ENCODE assay signal across 9 cellular contexts in the genomic region with DNA sequence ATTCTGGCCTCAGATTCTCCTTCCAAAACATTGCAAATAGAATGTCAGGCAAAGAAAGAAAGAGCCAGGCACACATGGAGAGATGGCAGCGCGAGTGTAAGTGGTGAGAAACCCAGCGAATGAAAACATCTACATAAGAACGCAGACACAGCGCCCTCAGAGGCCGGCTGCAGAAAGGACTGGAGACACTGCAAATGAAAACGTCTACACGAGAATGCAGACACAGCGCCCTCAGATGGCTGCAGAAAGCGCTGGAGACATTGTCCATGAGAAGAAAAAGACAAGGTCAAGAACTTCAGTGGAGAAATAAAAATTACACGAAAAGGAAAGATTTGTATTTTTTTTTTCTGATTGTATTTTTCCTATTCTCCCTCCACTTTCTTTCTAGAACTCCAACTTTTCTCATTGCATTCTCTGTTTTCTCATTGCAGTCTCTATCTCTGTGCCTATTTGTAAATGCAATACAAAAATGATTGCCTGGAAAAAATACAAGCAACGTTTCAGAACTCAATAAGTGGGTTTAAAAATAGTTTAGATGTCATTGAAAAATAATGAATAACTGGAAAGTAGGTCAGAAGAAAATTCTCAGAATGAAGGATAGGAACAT.
DNase-seq lines count a peak whose midpoint lies in the region; ATAC-seq and TF ChIP-seq lines count a peak whose summit lies in the region.
"Had no signal": no experiment of that assay in that cellular context is flagged by ENCODE, and none has a peak within 500 bp of the region (broad histone marks: within the 10 kb centered on the region; RNA-seq: fewer than 3 reads in every experiment).

No MANE protein-coding gene starts in this region.

- H3F3A ChIP-seq in OCI-LY1 (ENCODE audit: insufficient read depth, low read length), result no peaks in the 10 kb centered on the region

- peak; percentile 67 for ATAC-seq in GM21423 (IDR thresholded peaks at IDR 0.05; ENCODE audit: unreplicated experiment)
- peak; percentile 76 for ATAC-seq in esophagus mucosa
- peak; percentile 76 to 87 for ATAC-seq in naive thymus-derived CD8-positive, alpha-beta T cell
- ATAC-seq in stimulated activated naive B cell treated with anti-CD40 and anti-IgM and Interleukin-4, amounts not matched to agents 10 μg/mL and 1 μg/mL and 100 μg/mL, for 72 hours (replicated peaks), result peak; percentile 88 to 89

- no peaks in the 10 kb centered on the region for H3K36me3 Mint-ChIP-seq in naive thymus-derived CD8-positive, alpha-beta T cell
- H3K36me3 Mint-ChIP-seq in stimulated activated naive B cell treated with anti-CD40 and anti-IgM and Interleukin-4, amounts not matched to agents 10 μg/mL and 1 μg/mL and 100 μg/mL, for 72 hours, result no peaks in the 10 kb centered on the region
- H3K36me3 Mint-ChIP-seq: activated naive CD4-positive, alpha-beta T cell treated with anti-CD3 and anti-CD28 coated beads, Interleukin-2, amount 50 U/mL, for 24 hours had no signal

- H3K4me3 ChIP-seq in OCI-LY1 (ENCODE audit: low read depth, low read length, poor library complexity, severe bottlenecking), result no peak overlapping the region

- no peak overlapping the region for H2AFZ ChIP-seq in OCI-LY1 (ENCODE audit: low read length)

- TF ChIP-seq CTCF in OCI-LY1 (IDR thresholded peaks at IDR 0.05; ENCODE audit: low read length), result peak; percentile 99

- H3K4me1 Mint-ChIP-seq in naive thymus-derived CD8-positive, alpha-beta T cell, result peaks cover 0 to 14% (median 8%) of the 10 kb centered on the region in 4 donors
- H3K4me1 Mint-ChIP-seq in stimulated activated naive B cell treated with anti-CD40 and anti-IgM and Interleukin-4, amounts not matched to agents 10 μg/mL and 1 μg/mL and 100 μg/mL, for 72 hours, result peaks cover 3 to 17% of the 10 kb centered on the region in 2 donors

- H3K9me3 Mint-ChIP-seq in naive thymus-derived CD8-positive, alpha-beta T cell, result no peaks in the 10 kb centered on the region
- no peaks in the 10 kb centered on the region for H3K9me3 Mint-ChIP-seq in stimulated activated naive B cell treated with anti-CD40 and anti-IgM and Interleukin-4, amounts not matched to agents 10 μg/mL and 1 μg/mL and 100 μg/mL, for 72 hours
- H3K9me3 Mint-ChIP-seq: activated naive CD4-positive, alpha-beta T cell treated with anti-CD3 and anti-CD28 coated beads, Interleukin-2, amount 50 U/mL, for 24 hours had no signal

- H3K9ac ChIP-seq in OCI-LY1 (ENCODE audit: low read length), result no peak overlapping the region

- no peaks in the 10 kb centered on the region for H3K79me2 ChIP-seq in OCI-LY1 (ENCODE audit: insufficient read depth, low read length)

- H3K9me3 ChIP-seq in OCI-LY1 (ENCODE audit: low read length), result no peaks in the 10 kb centered on the region

- no peaks in the 10 kb centered on the region for H3K27me3 ChIP-seq in OCI-LY1 (ENCODE audit: insufficient read depth, low read length)

- peaks cover 8 to 33% (median 21%) of the 10 kb centered on the region in 5 donors for H3K27me3 Mint-ChIP-seq in naive thymus-derived CD8-positive, alpha-beta T cell
- H3K27me3 Mint-ChIP-seq in stimulated activated naive B cell treated with anti-CD40 and anti-IgM and Interleukin-4, amounts not matched to agents 10 μg/mL and 1 μg/mL and 100 μg/mL, for 72 hours, result peaks cover 16 to 32% of the 10 kb centered on the region in 2 donors

- DNase-seq in CMK (ENCODE audit: low read depth), result peak; percentile 81
- DNase-seq in KBM-7, result peak; percentile 81
- DNase-seq in activated T-cell treated with anti-CD3 and anti-CD28 coated beads for 1 hour (ENCODE audit: low read depth), result peak; percentile 62
- peak; percentile 37 to 82 (median 66) for DNase-seq in naive thymus-derived CD8-positive, alpha-beta T cell
- DNase-seq in stimulated activated naive B cell treated with anti-CD40 and anti-IgM and Interleukin-4, amounts not matched to agents 10 μg/mL and 1 μg/mL and 100 μg/mL, for 72 hours, result peak; percentile 74

- H3K36me3 ChIP-seq in OCI-LY1 (ENCODE audit: insufficient read depth, low read length), result no peaks in the 10 kb centered on the region

- peak overlapping the region in 2 of 10 donors; percentile 30 to 43 for H3K4me3 Mint-ChIP-seq in naive thymus-derived CD8-positive, alpha-beta T cell
- H3K4me3 Mint-ChIP-seq in stimulated activated naive B cell treated with anti-CD40 and anti-IgM and Interleukin-4, amounts not matched to agents 10 μg/mL and 1 μg/mL and 100 μg/mL, for 72 hours, result no peak overlapping the region
- H3K4me3 Mint-ChIP-seq: activated naive CD4-positive, alpha-beta T cell treated with anti-CD3 and anti-CD28 coated beads, Interleukin-2, amount 50 U/mL, for 24 hours had no signal

- H4K20me1 ChIP-seq in OCI-LY1 (ENCODE audit: insufficient read depth, low read length), result no peaks in the 10 kb centered on the region

- no peak overlapping the region for H3K4me2 ChIP-seq in OCI-LY1 (ENCODE audit: low read length)

- peak overlapping the region in 3 of 10 donors; percentile 5 to 43 (median 6) for H3K27ac Mint-ChIP-seq in naive thymus-derived CD8-positive, alpha-beta T cell
- no peak overlapping the region for H3K27ac Mint-ChIP-seq in stimulated activated naive B cell treated with anti-CD40 and anti-IgM and Interleukin-4, amounts not matched to agents 10 μg/mL and 1 μg/mL and 100 μg/mL, for 72 hours
- H3K27ac Mint-ChIP-seq: activated naive CD4-positive, alpha-beta T cell treated with anti-CD3 and anti-CD28 coated beads, Interleukin-2, amount 50 U/mL, for 24 hours had no signal

- no peaks in the 10 kb centered on the region for H3K9me2 ChIP-seq in OCI-LY1 (ENCODE audit: low read depth, low read length)

- no peak overlapping the region for H3K27ac ChIP-seq in OCI-LY1 (ENCODE audit: low read depth, low read length, poor library complexity, severe bottlenecking)

- in situ Hi-C loops in KBM-7 (cut with MboI; ENCODE audit: low pct_unique_long_range_greater_than_20kb, low sequenced_read_pairs), result loop anchor here (25.0 kb wide), 2 partner anchors 479 to 704 kb away; no protein-coding TSS in a partner anchor

- H3K4me1 ChIP-seq in OCI-LY1 (ENCODE audit: insufficient read depth, low read length, severe bottlenecking), result no peaks in the 10 kb centered on the region

- POLR2A ChIA-PET in naive thymus-derived CD8-positive, alpha-beta T cell (lab: Charles Lee), result no interaction called here
